24 cellular contexts compared by ENCODE assay signal in the genomic region with DNA sequence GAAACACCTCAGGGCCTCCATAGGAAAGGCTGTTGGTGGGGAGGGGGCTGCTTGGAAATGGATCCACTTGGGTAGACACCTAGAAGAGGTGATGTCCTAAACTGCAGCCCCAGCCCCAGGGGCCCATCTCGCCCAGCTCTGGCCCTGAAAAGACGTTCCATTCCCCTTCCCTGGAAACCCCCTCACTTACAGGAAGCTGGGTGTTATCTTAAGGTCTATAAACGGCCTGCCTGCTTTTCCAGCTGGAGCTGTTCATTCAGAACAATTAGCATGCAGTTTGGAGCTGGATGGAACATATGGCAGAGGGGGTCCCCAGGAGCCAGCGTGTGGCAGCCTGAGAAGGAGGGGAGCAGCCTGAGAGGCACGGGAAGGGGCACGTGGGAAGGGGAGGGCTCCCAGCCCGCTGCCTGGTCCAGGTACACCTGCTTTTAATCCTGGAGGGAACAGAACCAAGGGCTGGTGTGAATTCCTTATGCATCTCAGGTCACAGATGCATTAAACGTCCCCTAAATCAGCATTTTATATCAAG.
DNase-seq lines count a peak whose midpoint lies in the region; ATAC-seq, FAIRE-seq and TF ChIP-seq lines count a peak whose summit lies in the region.
"Had no signal": no experiment of that assay in that cellular context is flagged by ENCODE, and none has a peak within 500 bp of the region (broad histone marks: within the 10 kb centered on the region; RNA-seq: fewer than 3 reads in every experiment).

No MANE protein-coding gene starts in this region.

- peaks cover 4% of the 10 kb centered on the region for H3K27me3 Mint-ChIP-seq in neural progenitor cell (ENCODE audit: insufficient read depth, low read depth)

- POLR2A ChIA-PET in endothelial cell of umbilical vein (lab: Charles Lee) = no interaction called here

- H3K9me3 ChIP-seq in cardiac muscle cell (ENCODE audit: low read depth) (no peaks in the 10 kb centered on the region), endothelial cell of umbilical vein (replicated peaks; ENCODE audit: control insufficient read depth, insufficient read depth, low read length) (no peaks in the 10 kb centered on the region), neural progenitor cell (ENCODE audit: low read depth) (no peaks in the 10 kb centered on the region), WERI-Rb-1 (ENCODE audit: severe bottlenecking) (no peaks in the 10 kb centered on the region)
- H3K9me3 ChIP-seq: SJSA1 had no signal

- H3K9me1 ChIP-seq in endothelial cell of umbilical vein (replicated peaks; ENCODE audit: control insufficient read depth, extremely low read depth, insufficient read depth, low read length) = no peaks in the 10 kb centered on the region

- no peak for TF ChIP-seq POLR2A in endothelial cell of umbilical vein (IDR thresholded peaks at IDR 0.05; ENCODE audit: low read depth, low read length)

- BruUV-seq in endothelial cell of umbilical vein (replicated peaks; lab: Mats Ljungman, UMichigan) = no TSS peak

- CTCF ChIA-PET in endothelial cell of umbilical vein (lab: Charles Lee) = interaction anchor here (0.7 to 3.7 kb wide), 5 partner anchors 10 to 90 kb away, joined by 3 to 18 read pairs (median 3); no protein-coding TSS in a partner anchor

- dilution Hi-C loops in endothelial cell of umbilical vein (cut with MboI; ENCODE audit: extremely low pct_ligation_motif_present, low sequenced_read_pairs) = no loop called here

- H3K4me2 ChIP-seq in endothelial cell of umbilical vein (ENCODE audit: insufficient read depth, low read length) = no peak overlapping the region
- H3K4me2 ChIP-seq in neural progenitor cell = no peak overlapping the region

- peaks cover 6% of the 10 kb centered on the region for H3K4me1 ChIP-seq in cardiac muscle cell (ENCODE audit: low read depth)
- H3K4me1 ChIP-seq in endothelial cell of umbilical vein (ENCODE audit: control insufficient read depth, extremely low read depth, insufficient read depth, low read length) = peaks cover 23% of the 10 kb centered on the region
- H3K4me1 ChIP-seq in neural progenitor cell = no peaks in the 10 kb centered on the region
- H3K4me1 ChIP-seq: SJSA1 had no signal

- peaks cover 15% of the 10 kb centered on the region for H3K36me3 Mint-ChIP-seq in neural progenitor cell
- H3K36me3 Mint-ChIP-seq: CD8-positive, alpha-beta memory T cell; IgD-negative memory B cell had no signal

- TF ChIP-seq CTCF in cardiac muscle cell (IDR thresholded peaks at IDR 0.05; ENCODE audit: low read depth, low read length) = no peak
- no peak for TF ChIP-seq CTCF in endothelial cell of umbilical vein (IDR thresholded peaks at IDR 0.05; ENCODE audit: extremely low read depth in 1 of 2, insufficient read depth in 1 of 2, low read depth in 1 of 2, low read length in 2 of 2)
- TF ChIP-seq CTCF in neural progenitor cell (IDR thresholded peaks at IDR 0.05) = no peak
- TF ChIP-seq CTCF in WERI-Rb-1 (IDR thresholded peaks at IDR 0.05; ENCODE audit: low read depth, low read length) = no peak

- no peaks in the 10 kb centered on the region for H4K20me1 ChIP-seq in endothelial cell of umbilical vein (replicated peaks; ENCODE audit: control insufficient read depth, extremely low read depth, insufficient read depth, low read length)
- H4K20me1 ChIP-seq in neural progenitor cell (ENCODE audit: low read depth) = no peaks in the 10 kb centered on the region

- ATAC-seq in left cardiac atrium = no peak
- ATAC-seq: Right ventricle myocardium inferior had no signal

- no peak overlapping the region for H2AFZ ChIP-seq in endothelial cell of umbilical vein (ENCODE audit: low read depth, low read length)
- no peak overlapping the region for H2AFZ ChIP-seq in neural progenitor cell (replicated peaks)

- H3K4me3 Mint-ChIP-seq in neural progenitor cell = no peak overlapping the region
- H3K4me3 Mint-ChIP-seq: CD8-positive, alpha-beta memory T cell; IgD-negative memory B cell had no signal

- H3K36me3 ChIP-seq in cardiac muscle cell (no peaks in the 10 kb centered on the region), endothelial cell of umbilical vein (ENCODE audit: control insufficient read depth in 2 of 2, extremely low read depth in 1 of 2, insufficient read depth in 2 of 2, low read length in 2 of 2) (no peaks in the 10 kb centered on the region), neural progenitor cell (no peaks in the 10 kb centered on the region), WERI-Rb-1 (no peaks in the 10 kb centered on the region)
- H3K36me3 ChIP-seq: SJSA1 had no signal

- no peaks in the 10 kb centered on the region for H3K27me3 ChIP-seq in cardiac muscle cell
- H3K27me3 ChIP-seq in endothelial cell of umbilical vein (ENCODE audit: control insufficient read depth in 2 of 2, insufficient read depth in 2 of 2, low read length in 2 of 2) = peaks cover 0 to 5% of the 10 kb centered on the region in 2 experiments
- no peaks in the 10 kb centered on the region for H3K27me3 ChIP-seq in neural progenitor cell
- H3K27me3 ChIP-seq in WERI-Rb-1 (ENCODE audit: insufficient read depth, low read depth, severe bottlenecking) = no peaks in the 10 kb centered on the region
- H3K27me3 ChIP-seq: SJSA1 had no signal

- no peaks in the 10 kb centered on the region for H3F3A ChIP-seq in neural progenitor cell (ENCODE audit: low read depth)

- peak overlapping the region; percentile 43 for H3K27ac Mint-ChIP-seq in neural progenitor cell
- H3K27ac Mint-ChIP-seq: IgD-negative memory B cell had no signal

- H3K4me3 ChIP-seq in cardiac muscle cell = no peak overlapping the region
- no peak overlapping the region for H3K4me3 ChIP-seq in endothelial cell of umbilical vein (replicated peaks in 1 of 3; ENCODE audit: insufficient read depth in 1 of 3, low read depth in 1 of 3, low read length in 3 of 3)
- no peak overlapping the region for H3K4me3 ChIP-seq in neural progenitor cell
- H3K4me3 ChIP-seq in WERI-Rb-1 (ENCODE audit: low read depth, low read length) = no peak overlapping the region
- H3K4me3 ChIP-seq: SJSA1 had no signal

- intact Hi-C loops in left cardiac atrium (cut with DNase I) (no loop called here), endothelial cell of umbilical vein (cut with micrococcal nuclease) (loop anchor here (5.0 kb wide), 1 partner anchor 407 kb away; the partner anchor contains the start of gene ROBO4)

- H3K9me3 Mint-ChIP-seq in neural progenitor cell = no peaks in the 10 kb centered on the region
- H3K9me3 Mint-ChIP-seq: CD8-positive, alpha-beta memory T cell had no signal

- peak; percentile 24 for FAIRE-seq in endothelial cell of umbilical vein (lab: Jason Lieb, UNC)
- FAIRE-seq: H1, HTR-8/SVneo had no signal

- H3K27ac ChIP-seq in cardiac muscle cell (no peak overlapping the region), endothelial cell of umbilical vein (ENCODE audit: insufficient read depth, low read depth, low read length) (no peak overlapping the region), neural progenitor cell (no peak overlapping the region), WERI-Rb-1 (no peak overlapping the region)
- H3K27ac ChIP-seq: C4-2B, SJSA1 had no signal

- H3K9ac ChIP-seq in endothelial cell of umbilical vein (replicated peaks; ENCODE audit: extremely low read depth, insufficient read depth, low read length) = no peak overlapping the region
- H3K9ac ChIP-seq in neural progenitor cell = no peak overlapping the region

- H3K4me1 Mint-ChIP-seq in neural progenitor cell = peaks cover 22% of the 10 kb centered on the region
- H3K4me1 Mint-ChIP-seq: CD8-positive, alpha-beta memory T cell; IgD-negative memory B cell had no signal

- H3K79me2 ChIP-seq in endothelial cell of umbilical vein (ENCODE audit: control insufficient read depth, insufficient read depth, low read length) (no peaks in the 10 kb centered on the region), neural progenitor cell (ENCODE audit: low read depth) (no peaks in the 10 kb centered on the region)

- DNase-seq in cardiac muscle cell (ENCODE audit: low read depth in 1 of 2, low spot score in 1 of 2) (peak; percentile 32 to 45), left cardiac atrium (no peak), endothelial cell of umbilical vein (ENCODE audit: low read depth, low spot score) (peak; percentile 50), neural progenitor cell (ENCODE audit: low spot score) (no peak), amniotic stem cell (lab: John Stamatoyannopoulos, UW) (no peak), WERI-Rb-1 (no peak), anterior cingulate cortex (lab: John Stamatoyannopoulos, UW) (no peak), HUDEP-2 (lab: John Stamatoyannopoulos, UW; ENCODE audit: unreplicated experiment in 76 of 76) (no peak)
- DNase-seq: Calu3; CD8-positive, alpha-beta memory T cell; DMS53; EL; GF-D8; NCI-H1105; NCI-H146; NCI-H2029; NCI-H446; NCI-H526 had no signal

TF ChIP-seq in endothelial cell of umbilical vein, 7 proteins besides CTCF, POLR2A, EP300 and RAD21:
- no peak for TF ChIP-seq MYC (IDR thresholded peaks at IDR 0.05; ENCODE audit: low read depth, low read length)

Comparison
In these comparisons a context has a peak if more than half of its experiments do, and no peak if none do; other contexts are left out.
1. DNase-seq: peak in cardiac muscle cell (2 of 2) and endothelial cell of umbilical vein (single experiment); none in left cardiac atrium (single experiment), neural progenitor cell (single experiment), amniotic stem cell (single experiment), WERI-Rb-1 (single experiment), anterior cingulate cortex (0 of 58) and HUDEP-2 (0 of 76).